Comparison of ENCODE assay signal across 8 cellular contexts in the genomic region with DNA sequence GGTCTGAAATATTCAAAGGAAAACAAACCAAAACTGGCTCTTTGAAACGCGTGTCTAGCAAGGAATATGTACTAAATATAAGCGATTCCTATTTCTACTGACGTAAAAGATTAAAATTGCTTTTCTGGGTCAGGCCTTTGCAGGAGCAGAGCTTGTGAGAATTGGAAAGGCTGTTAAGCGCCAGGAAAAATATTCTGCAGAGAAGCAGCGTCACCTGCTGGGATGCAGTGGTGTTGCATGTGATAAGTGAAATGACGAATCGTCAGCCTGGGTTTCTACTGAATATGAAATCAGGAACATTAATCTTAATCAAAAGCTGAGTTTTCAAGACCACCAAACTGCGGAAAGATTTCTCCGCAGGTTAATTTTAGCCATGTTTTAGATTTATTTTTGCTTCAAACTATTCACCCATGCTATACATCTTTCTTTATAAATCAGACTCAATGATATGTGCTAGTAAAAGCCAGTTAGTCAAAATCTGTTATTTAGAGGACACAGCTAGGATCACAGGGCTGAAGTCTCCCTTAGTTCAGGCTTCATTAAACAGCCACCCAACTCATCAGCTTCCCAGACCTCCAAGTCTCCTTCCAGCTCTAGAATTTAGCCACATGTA.
DNase-seq lines count a peak whose midpoint lies in the region; ATAC-seq, FAIRE-seq and TF ChIP-seq lines count a peak whose summit lies in the region.

No MANE protein-coding gene starts in this region.

- H3K9me3 Mint-ChIP-seq in osteocyte (ENCODE audit: unreplicated experiment), result no peaks in the 10 kb centered on the region

- DNase-seq in NCI-H2196 (lab: John Stamatoyannopoulos, UW; ENCODE audit: unreplicated experiment) (peak; percentile 48), NCI-H2196 treated with DMSO at 0.1 percent for 48 hours (lab: John Stamatoyannopoulos, UW; ENCODE audit: unreplicated experiment) (no peak), OCI-M1 (lab: John Stamatoyannopoulos, UW) (peak; percentile 84), frontal cortex (ENCODE audit: low spot score in 2 of 2) (peak; percentile 20 to 51), osteocyte (ENCODE audit: extremely low spot score, unreplicated experiment) (no peak), ACHN (no peak)
- DNase-seq in activated T-helper 9 cell treated with anti-CD3 and anti-CD28 coated beads, Interleukin-2, amount 50 U/mL, for 16 hours (ENCODE audit: low read depth), result peak; percentile 21

- H3K27ac Mint-ChIP-seq in osteocyte (ENCODE audit: unreplicated experiment), result no peak overlapping the region

- no peaks in the 10 kb centered on the region for H3K36me3 Mint-ChIP-seq in osteocyte (ENCODE audit: unreplicated experiment)

- H3K4me1 Mint-ChIP-seq in osteocyte (ENCODE audit: unreplicated experiment), result peaks cover 13% of the 10 kb centered on the region

- H3K4me3 Mint-ChIP-seq in osteocyte (ENCODE audit: unreplicated experiment), result no peak overlapping the region

- peak; percentile 54 for ATAC-seq in HG03565 (IDR thresholded peaks at IDR 0.05; ENCODE audit: unreplicated experiment)

- no peaks in the 10 kb centered on the region for H3K27me3 Mint-ChIP-seq in osteocyte (ENCODE audit: unreplicated experiment)

- FAIRE-seq in frontal cortex (lab: Jason Lieb, UNC), result peak; percentile 62

- peak; percentile 94 for TF ChIP-seq CTCF in osteocyte (IDR thresholded peaks at IDR 0.05)

- in situ Hi-C loops in ACHN (cut with HindIII; ENCODE audit: low pct_ligation_motif_present, low pct_unique_long_range_greater_than_20kb, low sequenced_read_pairs), result no loop called here

Comparison
In these comparisons a context has a peak if more than half of its experiments do, and no peak if none do; other contexts are left out.
1. DNase-seq: peak in NCI-H2196 (single experiment), OCI-M1 (single experiment), activated T-helper 9 cell treated with anti-CD3 and anti-CD28 coated beads, Interleukin-2, amount 50 U/mL, for 16 hours (single experiment) and frontal cortex (2 of 2); none in NCI-H2196 treated with DMSO at 0.1 percent for 48 hours (single experiment), osteocyte (single experiment) and ACHN (single experiment).